Comparison of ENCODE assay signal across 20 cellular contexts in the genomic region with DNA sequence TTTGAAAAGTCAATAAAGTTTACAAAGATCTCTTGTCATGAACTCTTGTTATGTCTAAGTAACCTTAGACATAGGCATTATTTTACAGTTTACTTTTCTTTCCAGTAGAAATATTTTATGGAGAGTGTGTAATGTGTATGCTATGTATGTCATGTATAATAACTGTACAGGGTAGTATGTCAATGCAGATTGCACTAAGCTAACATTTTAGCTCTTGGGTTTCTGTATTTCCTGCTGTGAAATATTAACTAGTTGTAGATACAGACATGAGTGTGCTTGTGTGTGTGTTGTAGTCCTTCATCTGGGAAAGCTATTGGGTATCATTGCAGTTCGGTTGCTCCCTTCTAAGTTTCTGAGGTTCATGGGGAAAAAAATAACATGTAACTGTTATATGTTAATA.
A peak's percentile ranks its signal among the peaks of the same experiment; 100 is the strongest.
DNase-seq lines count a peak whose midpoint lies in the region; ATAC-seq and TF ChIP-seq lines count a peak whose summit lies in the region.
"Had no signal": no experiment of that assay in that cellular context is flagged by ENCODE, and none has a peak within 500 bp of the region (broad histone marks: within the 10 kb centered on the region; RNA-seq: fewer than 3 reads in every experiment).

No MANE protein-coding gene starts in this region.

- no peaks in the 10 kb centered on the region for H3F3A ChIP-seq in PC-3 (ENCODE audit: low read length, unreplicated experiment)

- peak; percentile 46 for ATAC-seq in GM18861 (IDR thresholded peaks at IDR 0.05; ENCODE audit: unreplicated experiment)
- peak; percentile 79 for ATAC-seq in PC-3
- no peak for ATAC-seq in GM19324 (IDR thresholded peaks at IDR 0.05; ENCODE audit: low FRiP score, unreplicated experiment)
- ATAC-seq in HG02884 (IDR thresholded peaks at IDR 0.05; ENCODE audit: unreplicated experiment), result no peak
- ATAC-seq: activated CD8-positive, alpha-beta T cell treated with anti-CD3 and anti-CD28 coated beads for 36 hours; CD8-positive, alpha-beta T cell had no signal

- no peak for TF ChIP-seq POLR2A in erythroblast (IDR thresholded peaks at IDR 0.05; ENCODE audit: low read length)

- no peak overlapping the region for H3K9ac ChIP-seq in PC-3 (ENCODE audit: low read length)

- no peak overlapping the region for H2AFZ ChIP-seq in PC-3 (ENCODE audit: low read length)

- no peaks in the 10 kb centered on the region for H3K36me3 Mint-ChIP-seq in progenitor cell of endocrine pancreas (ENCODE audit: insufficient read depth)
- H3K36me3 Mint-ChIP-seq: activated naive CD4-positive, alpha-beta T cell treated with anti-CD3 and anti-CD28 coated beads, Interleukin-2, amount 10 ng/mL, durations not matched to agents 7 days and 5 days; CD8-positive, alpha-beta T cell had no signal

- H3K9me3 ChIP-seq in PC-3 (ENCODE audit: low read length), result no peaks in the 10 kb centered on the region
- H3K9me3 ChIP-seq: esophagus muscularis mucosa had no signal

- no peaks in the 10 kb centered on the region for H3K9me3 Mint-ChIP-seq in progenitor cell of endocrine pancreas (ENCODE audit: low read depth)
- H3K9me3 Mint-ChIP-seq: activated CD8-positive, alpha-beta T cell treated with anti-CD3 and anti-CD28 coated beads for 36 hours; activated naive CD4-positive, alpha-beta T cell treated with anti-CD3 and anti-CD28 coated beads, Interleukin-2, amount 10 ng/mL, durations not matched to agents 7 days and 5 days; CD8-positive, alpha-beta T cell; stimulated activated naive CD8-positive, alpha-beta T cell treated with anti-CD3 and anti-CD28 coated beads, Interleukin-15, Interleukin-2, amounts not matched to agents 100 ng/mL and 50 ng/mL, for 24 hours had no signal

- H3K4me3 ChIP-seq in PC-3 (ENCODE audit: low read length), result no peak overlapping the region
- no peak overlapping the region for H3K4me3 ChIP-seq in fibroblast of villous mesenchyme (ENCODE audit: low read depth, low read length)
- H3K4me3 ChIP-seq: esophagus muscularis mucosa had no signal

- H3K27ac Mint-ChIP-seq in progenitor cell of endocrine pancreas, result peak overlapping the region; percentile 84
- H3K27ac Mint-ChIP-seq: activated CD8-positive, alpha-beta T cell treated with anti-CD3 and anti-CD28 coated beads for 36 hours; activated naive CD4-positive, alpha-beta T cell treated with anti-CD3 and anti-CD28 coated beads, Interleukin-2, amount 10 ng/mL, durations not matched to agents 7 days and 5 days; CD8-positive, alpha-beta T cell; stimulated activated naive CD8-positive, alpha-beta T cell treated with anti-CD3 and anti-CD28 coated beads, Interleukin-15, Interleukin-2, amounts not matched to agents 100 ng/mL and 50 ng/mL, for 24 hours had no signal

- peak overlapping the region; percentile 58 for H3K27ac ChIP-seq in PC-3 (ENCODE audit: low read length)
- H3K27ac ChIP-seq: esophagus muscularis mucosa had no signal

- no TSS peak for BruUV-seq in PC-3 (replicated peaks; lab: Mats Ljungman, UMichigan)

- POLR2A ChIA-PET in PC-3 (lab: Charles Lee; ENCODE audit: unreplicated experiment), result no interaction called here

- no peaks in the 10 kb centered on the region for H4K20me1 ChIP-seq in PC-3 (ENCODE audit: low read length)

- CTCF ChIA-PET in PC-3 (lab: Charles Lee), result no interaction called here

- H3K27me3 Mint-ChIP-seq in progenitor cell of endocrine pancreas, result no peaks in the 10 kb centered on the region
- H3K27me3 Mint-ChIP-seq: activated CD8-positive, alpha-beta T cell treated with anti-CD3 and anti-CD28 coated beads for 36 hours; activated naive CD4-positive, alpha-beta T cell treated with anti-CD3 and anti-CD28 coated beads, Interleukin-2, amount 10 ng/mL, durations not matched to agents 7 days and 5 days; stimulated activated naive CD8-positive, alpha-beta T cell treated with anti-CD3 and anti-CD28 coated beads, Interleukin-15, Interleukin-2, amounts not matched to agents 100 ng/mL and 50 ng/mL, for 24 hours had no signal

- TF ChIP-seq CTCF in PC-3 (conservative IDR thresholded peaks at IDR 0.05; ENCODE audit: low read depth, low read length) (no peak), fibroblast of villous mesenchyme (IDR thresholded peaks at IDR 0.05; ENCODE audit: insufficient read depth, low read depth, low read length) (no peak), progenitor cell of endocrine pancreas (IDR thresholded peaks at IDR 0.05; ENCODE audit: unreplicated experiment) (no peak)

- peaks cover 86% of the 10 kb centered on the region for H3K79me2 ChIP-seq in PC-3 (ENCODE audit: low read length)

- H3K4me1 Mint-ChIP-seq in progenitor cell of endocrine pancreas (ENCODE audit: low read depth), result peaks cover 32% of the 10 kb centered on the region

- DNase-seq in PC-3, result peak; percentile 74
- peak; percentile 47 for DNase-seq in fibroblast of villous mesenchyme (ENCODE audit: low read depth)
- no peak for DNase-seq in progenitor cell of endocrine pancreas (ENCODE audit: low spot score, unreplicated experiment)
- DNase-seq in erythroblast (lab: John Stamatoyannopoulos, UW), result no peak
- no peak for DNase-seq in OCI-M2 (lab: John Stamatoyannopoulos, UW; ENCODE audit: unreplicated experiment)
- DNase-seq: activated CD8-positive, alpha-beta T cell treated with anti-CD3 and anti-CD28 coated beads for 36 hours; activated naive CD4-positive, alpha-beta T cell treated with anti-CD3 and anti-CD28 coated beads, Interleukin-2, amount 10 ng/mL, durations not matched to agents 7 days and 5 days; CD8-positive, alpha-beta T cell; cerebellar nuclear complex; KBM-7; NCI-H1436 treated with DMSO at 0.1 percent for 48 hours; NCI-H774; retina; SHP77; stimulated activated CD4-positive, alpha-beta T cell treated with anti-CD3 and anti-CD28 coated beads, Interleukin-4, amount 100 ng/mL, for 4 hours had no signal

- no peaks in the 10 kb centered on the region for H3K9me2 ChIP-seq in PC-3 (replicated peaks; ENCODE audit: low read length)

- H3K4me3 Mint-ChIP-seq in progenitor cell of endocrine pancreas (ENCODE audit: low read depth), result no peak overlapping the region
- H3K4me3 Mint-ChIP-seq: activated CD8-positive, alpha-beta T cell treated with anti-CD3 and anti-CD28 coated beads for 36 hours; activated naive CD4-positive, alpha-beta T cell treated with anti-CD3 and anti-CD28 coated beads, Interleukin-2, amount 10 ng/mL, durations not matched to agents 7 days and 5 days; CD8-positive, alpha-beta T cell; stimulated activated naive CD8-positive, alpha-beta T cell treated with anti-CD3 and anti-CD28 coated beads, Interleukin-15, Interleukin-2, amounts not matched to agents 100 ng/mL and 50 ng/mL, for 24 hours had no signal

- no peaks in the 10 kb centered on the region for H3K36me3 ChIP-seq in PC-3 (ENCODE audit: low read depth, low read length)
- H3K36me3 ChIP-seq: esophagus muscularis mucosa had no signal

- intact Hi-C loops in PC-3 (cut with micrococcal nuclease), result loop anchor here (2.0 to 5.0 kb wide), 2 partner anchors 27 to 40 kb away; no protein-coding TSS in a partner anchor

- H3K4me2 ChIP-seq in PC-3 (ENCODE audit: low read length), result peak overlapping the region; percentile 62

- H3K27me3 ChIP-seq in PC-3 (ENCODE audit: low read length), result no peaks in the 10 kb centered on the region
- H3K27me3 ChIP-seq: esophagus muscularis mucosa had no signal

- peaks cover 51% of the 10 kb centered on the region for H3K4me1 ChIP-seq in PC-3 (ENCODE audit: insufficient read depth, low read length)

Comparison
In these comparisons a context has a peak if more than half of its experiments do, and no peak if none do; other contexts are left out.
1. ATAC-seq: peak in GM18861 (single experiment) and PC-3 (single experiment); none in GM19324 (single experiment) and HG02884 (single experiment).
2. DNase-seq: peak in PC-3 (single experiment) and fibroblast of villous mesenchyme (single experiment); none in progenitor cell of endocrine pancreas (single experiment), erythroblast (0 of 2) and OCI-M2 (single experiment).